26 cellular contexts compared by ENCODE assay signal in the genomic region with DNA sequence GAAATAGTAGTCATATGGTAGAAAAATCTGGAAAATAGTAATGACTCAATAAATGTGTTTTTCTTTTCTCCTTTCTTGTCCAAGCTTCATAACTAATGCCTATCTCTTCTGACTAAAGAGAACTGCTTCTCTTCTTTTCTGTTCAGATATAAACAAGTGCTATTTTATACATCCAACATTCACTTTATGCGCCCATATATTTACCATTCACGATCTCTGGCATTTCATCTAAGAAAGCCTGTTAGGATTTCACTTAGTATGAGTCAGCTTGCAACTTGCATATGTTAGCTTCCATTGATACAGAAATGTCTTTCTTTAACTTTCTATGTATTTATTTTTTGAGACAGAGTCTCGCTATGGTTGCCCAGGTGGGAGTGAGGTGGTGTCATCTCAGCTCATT.
DNase-seq lines count a peak whose midpoint lies in the region; ATAC-seq, FAIRE-seq and TF ChIP-seq lines count a peak whose summit lies in the region.
"Had no signal": no experiment of that assay in that cellular context is flagged by ENCODE, and none has a peak within 500 bp of the region (broad histone marks: within the 10 kb centered on the region; RNA-seq: fewer than 3 reads in every experiment).

No MANE protein-coding gene starts in this region.

- H3K36me3 ChIP-seq in SJSA1 (no peaks in the 10 kb centered on the region), hepatocyte (replicated peaks; ENCODE audit: insufficient read depth, low read depth) (no peaks in the 10 kb centered on the region), smooth muscle cell (ENCODE audit: low read depth) (no peaks in the 10 kb centered on the region), lower lobe of right lung (no peaks in the 10 kb centered on the region)
- H3K36me3 ChIP-seq: BLaER1 had no signal

- H3K27ac ChIP-seq in SJSA1 = 0 out of 2 replicates have a peak overlapping the region, but pooled peaks have one; percentile 4
- H3K27ac ChIP-seq in hepatocyte = peak overlapping the region; percentile 24
- H3K27ac ChIP-seq in smooth muscle cell (ENCODE audit: low read depth) = peak overlapping the region; percentile 82
- no peak overlapping the region for H3K27ac ChIP-seq in lower lobe of right lung
- H3K27ac ChIP-seq: BLaER1 had no signal

- no peak overlapping the region for H3K4me2 ChIP-seq in hepatocyte
- H3K4me2 ChIP-seq in smooth muscle cell = peak overlapping the region; percentile 69
- H3K4me2 ChIP-seq: BLaER1 had no signal

- H2AFZ ChIP-seq in hepatocyte (no peak overlapping the region), smooth muscle cell (ENCODE audit: low read depth) (no peak overlapping the region)

- no peak overlapping the region for H3K27ac Mint-ChIP-seq in activated T-helper 17 cell treated with anti-CD3 and anti-CD28 coated beads, Interleukin-2, amount 50 U/mL, for 72 hours
- H3K27ac Mint-ChIP-seq: CD14-positive monocyte; CD4-positive, alpha-beta memory T cell; IgD-negative memory B cell had no signal

- FAIRE-seq in D721Med (lab: Jason Lieb, UNC) = peak; percentile 21
- FAIRE-seq: A204.1, G401.6, GM12891, GM19239, HTR-8/SVneo had no signal

- H3K9me2 ChIP-seq in hepatocyte (replicated peaks; ENCODE audit: insufficient read depth) = no peaks in the 10 kb centered on the region

- no peaks in the 10 kb centered on the region for H3K36me3 Mint-ChIP-seq in activated T-helper 17 cell treated with anti-CD3 and anti-CD28 coated beads, Interleukin-2, amount 50 U/mL, for 72 hours (ENCODE audit: low read depth)
- H3K36me3 Mint-ChIP-seq: CD14-positive monocyte; CD4-positive, alpha-beta memory T cell; IgD-negative memory B cell had no signal

- TF ChIP-seq CTCF in D721Med (IDR thresholded peaks at IDR 0.05; ENCODE audit: insufficient read depth, missing control alignments) (no peak), hepatocyte (IDR thresholded peaks at IDR 0.05; ENCODE audit: poor library complexity) (no peak), smooth muscle cell (IDR thresholded peaks at IDR 0.05; ENCODE audit: borderline replicate concordance, insufficient read depth, poor library complexity, severe bottlenecking) (no peak), lower lobe of right lung (IDR thresholded peaks at IDR 0.05) (no peak)

- no peaks in the 10 kb centered on the region for H3K9me3 ChIP-seq in SJSA1 (replicated peaks)
- H3K9me3 ChIP-seq in hepatocyte (ENCODE audit: low read depth) = no peaks in the 10 kb centered on the region
- no peaks in the 10 kb centered on the region for H3K9me3 ChIP-seq in smooth muscle cell (replicated peaks; ENCODE audit: low read depth)
- H3K9me3 ChIP-seq in lower lobe of right lung = no peaks in the 10 kb centered on the region

- H3K79me2 ChIP-seq in hepatocyte = no peaks in the 10 kb centered on the region
- H3K79me2 ChIP-seq in smooth muscle cell (ENCODE audit: low read depth) = no peaks in the 10 kb centered on the region

- no peaks in the 10 kb centered on the region for H3K9me3 Mint-ChIP-seq in activated T-helper 17 cell treated with anti-CD3 and anti-CD28 coated beads, Interleukin-2, amount 50 U/mL, for 72 hours
- H3K9me3 Mint-ChIP-seq: CD4-positive, alpha-beta memory T cell; HFFc6 had no signal

- H3K27me3 Mint-ChIP-seq in activated T-helper 17 cell treated with anti-CD3 and anti-CD28 coated beads, Interleukin-2, amount 50 U/mL, for 72 hours = peaks cover 17% of the 10 kb centered on the region
- H3K27me3 Mint-ChIP-seq: IgD-negative memory B cell had no signal

- intact Hi-C loops in lower lobe of right lung (cut with DNase I) = no loop called here

- no peaks in the 10 kb centered on the region for H3K4me1 Mint-ChIP-seq in activated T-helper 17 cell treated with anti-CD3 and anti-CD28 coated beads, Interleukin-2, amount 50 U/mL, for 72 hours
- H3K4me1 Mint-ChIP-seq: CD4-positive, alpha-beta memory T cell had no signal

- peaks cover 32% of the 10 kb centered on the region for H3F3A ChIP-seq in smooth muscle cell (ENCODE audit: low read depth)

- H3K9ac ChIP-seq in smooth muscle cell (ENCODE audit: low read depth) = no peak overlapping the region
- H3K9ac ChIP-seq: BLaER1 had no signal

- DNase-seq in D721Med (ENCODE audit: insufficient read length, low spot score) (no peak), SJSA1 (ENCODE audit: low read depth in 1 of 2, low spot score in 2 of 2) (peak in 1 of 2 experiments; percentile 29), hepatocyte (ENCODE audit: low spot score) (no peak), smooth muscle cell (lab: John Stamatoyannopoulos, UW; ENCODE audit: unreplicated experiment) (no peak), lower lobe of right lung (no peak), NCI-H2227 treated with DMSO at 0.1 percent for 48 hours (lab: John Stamatoyannopoulos, UW) (no peak)
- DNase-seq: Calu3; CD4-positive, alpha-beta memory T cell; DMS 273 treated with DMSO at 0.1 percent for 48 hours; DMS53; DND-41; GOT3; H7; HFFc6; KBM-7 had no signal

- H4K20me1 ChIP-seq in hepatocyte (ENCODE audit: insufficient read depth, poor library complexity, severe bottlenecking) (no peaks in the 10 kb centered on the region), smooth muscle cell (ENCODE audit: low read depth) (no peaks in the 10 kb centered on the region)
- H4K20me1 ChIP-seq: BLaER1 had no signal

- ATAC-seq in lower lobe of right lung = no peak
- no peak for ATAC-seq in GM19397 (IDR thresholded peaks at IDR 0.05; ENCODE audit: unreplicated experiment)
- no peak for ATAC-seq in activated T-helper 17 cell treated with anti-CD3 and anti-CD28 coated beads, Interleukin-2, amount 50 U/mL, for 72 hours (replicated peaks)
- ATAC-seq: HCT116 had no signal

- no peaks in the 10 kb centered on the region for H3K27me3 ChIP-seq in SJSA1 (replicated peaks)
- no peaks in the 10 kb centered on the region for H3K27me3 ChIP-seq in hepatocyte
- H3K27me3 ChIP-seq in smooth muscle cell (ENCODE audit: low read depth) = no peaks in the 10 kb centered on the region
- no peaks in the 10 kb centered on the region for H3K27me3 ChIP-seq in lower lobe of right lung (ENCODE audit: low read depth)
- H3K27me3 ChIP-seq: BLaER1 had no signal

- WGBS in hepatocyte (ENCODE audit: low lambda C conversion rate, missing lambda C conversion rate) = 62% methylated on average over 3 of the region's 3 CpGs
- WGBS in smooth muscle cell (ENCODE audit: low lambda C conversion rate) = 36% methylated on average over 3 of the region's 3 CpGs

- H3K4me3 Mint-ChIP-seq in activated T-helper 17 cell treated with anti-CD3 and anti-CD28 coated beads, Interleukin-2, amount 50 U/mL, for 72 hours = no peak overlapping the region
- H3K4me3 Mint-ChIP-seq: CD14-positive monocyte; CD4-positive, alpha-beta memory T cell; IgD-negative memory B cell had no signal

- H3K4me3 ChIP-seq in SJSA1 (no peak overlapping the region), hepatocyte (no peak overlapping the region), smooth muscle cell (no peak overlapping the region), lower lobe of right lung (no peak overlapping the region)
- H3K4me3 ChIP-seq: BLaER1 had no signal

- H3K4me1 ChIP-seq in SJSA1 (replicated peaks) = peaks cover 49% of the 10 kb centered on the region
- H3K4me1 ChIP-seq in hepatocyte (ENCODE audit: insufficient read depth) = peaks cover 43% of the 10 kb centered on the region
- peaks cover 27% of the 10 kb centered on the region for H3K4me1 ChIP-seq in smooth muscle cell (ENCODE audit: low read depth)
- H3K4me1 ChIP-seq in lower lobe of right lung = peaks cover 25% of the 10 kb centered on the region
